Comparison of ENCODE assay signal across 3 cellular contexts in genomic region chr1:54977533-54977932, GRCh38. TPM values are rescaled to one million over a fixed set of nuclear protein-coding genes. Genes with fewer than 3 reads are reported as not detected.
"Had no signal": no experiment of that assay in that cellular context is flagged by ENCODE, and none has a peak within 500 bp of the region (broad histone marks: within the 10 kb centered on the region; RNA-seq: fewer than 3 reads in every experiment).

No MANE protein-coding gene starts in this region.

RNA-seq across cellular contexts. Expression of gene TMEM61, which starts 2.9 kb away (rescaled TPM):
- total RNA-seq: M059J, Right ventricle myocardium inferior, SJCRH30 had no signal

RNA-seq across cellular contexts. Expression of gene BSND, which starts 21.2 kb away (rescaled TPM):
- total RNA-seq: M059J, Right ventricle myocardium inferior, SJCRH30 had no signal
